16 cellular contexts compared by ENCODE assay signal in the genomic region with DNA sequence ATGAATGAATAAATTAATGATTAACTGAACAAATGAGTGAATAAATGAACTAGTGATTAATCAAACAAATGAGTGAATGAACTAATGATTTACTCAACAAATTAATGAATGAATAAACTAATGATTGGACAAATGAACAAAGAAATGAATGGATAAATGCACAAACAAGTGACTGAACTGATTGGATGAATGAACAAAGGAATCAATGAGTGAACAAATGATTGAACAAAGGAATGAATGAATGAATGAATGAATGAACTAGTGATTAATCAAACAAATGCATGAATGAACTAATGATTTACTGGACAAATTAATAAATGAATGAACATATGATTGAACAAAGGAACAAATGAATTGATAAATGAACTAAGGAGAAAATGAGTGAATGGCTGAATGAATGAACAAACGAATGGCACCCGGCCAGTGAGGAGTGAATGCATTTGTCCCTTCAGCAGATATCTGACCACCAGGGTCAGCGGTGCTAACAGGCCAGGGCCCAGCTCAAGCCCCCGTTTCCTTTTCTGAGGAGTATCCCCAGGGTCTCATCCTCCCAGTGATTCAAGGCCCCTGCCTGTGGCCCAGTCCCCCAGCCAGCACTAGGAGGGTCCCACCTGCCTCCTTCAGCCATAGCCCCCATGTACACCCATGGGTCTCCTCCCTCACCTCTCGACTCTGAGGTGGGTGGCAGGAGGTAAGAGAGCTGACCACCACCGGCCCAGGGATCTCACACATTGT. TPM values are rescaled to one million over a fixed set of nuclear protein-coding genes. Genes with fewer than 3 reads are reported as not detected.
DNase-seq lines count a peak whose midpoint lies in the region; ATAC-seq, FAIRE-seq and TF ChIP-seq lines count a peak whose summit lies in the region.
"Had no signal": no experiment of that assay in that cellular context is flagged by ENCODE, and none has a peak within 500 bp of the region (broad histone marks: within the 10 kb centered on the region; RNA-seq: fewer than 3 reads in every experiment).

No MANE protein-coding gene starts in this region.

- CTCF ChIA-PET in activated CD8-positive, alpha-beta memory T cell treated with anti-CD3 and anti-CD28 coated beads, Interleukin-2, amount 10 ng/mL, durations not matched to agents 7 days and 5 days (lab: Charles Lee) = no interaction called here

- peaks cover 7% of the 10 kb centered on the region for H3K4me1 Mint-ChIP-seq in activated CD8-positive, alpha-beta memory T cell treated with anti-CD3 and anti-CD28 coated beads, Interleukin-2, amount 10 ng/mL, durations not matched to agents 7 days and 5 days

- no peak overlapping the region for H3K27ac ChIP-seq in spleen
- H3K27ac ChIP-seq in esophagus squamous epithelium = no peak overlapping the region
- H3K27ac ChIP-seq: ascending aorta, C4-2B, HL-60, prostate gland, RWPE1 had no signal

- no peaks in the 10 kb centered on the region for H3K36me3 Mint-ChIP-seq in activated CD8-positive, alpha-beta memory T cell treated with anti-CD3 and anti-CD28 coated beads, Interleukin-2, amount 10 ng/mL, durations not matched to agents 7 days and 5 days

- H3K4me1 ChIP-seq in spleen (no peaks in the 10 kb centered on the region), esophagus squamous epithelium (peaks cover 0 to 7% (median 0%) of the 10 kb centered on the region in 3 donors)
- H3K4me1 ChIP-seq: ascending aorta, prostate gland had no signal

- intact Hi-C loops in spleen (cut with DNase I; ENCODE audit: low total_unique reads) (no loop called here), esophagus squamous epithelium (cut with DNase I) (no loop called here)

- ATAC-seq in activated CD8-positive, alpha-beta memory T cell treated with anti-CD3 and anti-CD28 coated beads, Interleukin-2, amount 10 ng/mL, durations not matched to agents 7 days and 5 days = no peak
- ATAC-seq: activated T-cell treated with anti-CD3 and anti-CD28 coated beads, Interleukin-2, amount 50 U/mL, for 72 hours had no signal

- DNase-seq in activated CD8-positive, alpha-beta memory T cell treated with anti-CD3 and anti-CD28 coated beads for 24 hours = peak; percentile 41
- no peak for DNase-seq in activated CD8-positive, alpha-beta memory T cell treated with anti-CD3 and anti-CD28 coated beads, Interleukin-2, amount 10 ng/mL, durations not matched to agents 7 days and 5 days
- DNase-seq in islet precursor cell (peak; percentile 21), spleen (peak; percentile 47), esophagus squamous epithelium (lab: John Stamatoyannopoulos, UW) (no peak), GM10266 (ENCODE audit: extremely low spot score) (no peak), NCI-H2107 treated with DMSO at 0.1 percent for 48 hours (lab: John Stamatoyannopoulos, UW; ENCODE audit: unreplicated experiment) (no peak)
- DNase-seq: KBM-7, NCI-H1105 treated with DMSO at 0.1 percent for 48 hours had no signal

- no peak overlapping the region for H3K27ac Mint-ChIP-seq in activated CD8-positive, alpha-beta memory T cell treated with anti-CD3 and anti-CD28 coated beads, Interleukin-2, amount 10 ng/mL, durations not matched to agents 7 days and 5 days
- H3K27ac Mint-ChIP-seq: activated T-cell treated with anti-CD3 and anti-CD28 coated beads, Interleukin-2, amount 50 U/mL, for 72 hours had no signal

- H3K9me3 Mint-ChIP-seq in activated CD8-positive, alpha-beta memory T cell treated with anti-CD3 and anti-CD28 coated beads, Interleukin-2, amount 10 ng/mL, durations not matched to agents 7 days and 5 days (ENCODE audit: low read depth) = no peaks in the 10 kb centered on the region
- H3K9me3 Mint-ChIP-seq: activated T-cell treated with anti-CD3 and anti-CD28 coated beads, Interleukin-2, amount 50 U/mL, for 72 hours had no signal

- H3K4me3 ChIP-seq in spleen (no peak overlapping the region), esophagus squamous epithelium (no peak overlapping the region)
- H3K4me3 ChIP-seq: ascending aorta, prostate gland had no signal

- H3K4me3 Mint-ChIP-seq in activated CD8-positive, alpha-beta memory T cell treated with anti-CD3 and anti-CD28 coated beads, Interleukin-2, amount 10 ng/mL, durations not matched to agents 7 days and 5 days = no peak overlapping the region
- H3K4me3 Mint-ChIP-seq: activated T-cell treated with anti-CD3 and anti-CD28 coated beads, Interleukin-2, amount 50 U/mL, for 72 hours had no signal

- H3K36me3 ChIP-seq in spleen = no peaks in the 10 kb centered on the region
- no peaks in the 10 kb centered on the region for H3K36me3 ChIP-seq in esophagus squamous epithelium
- H3K36me3 ChIP-seq: ascending aorta, prostate gland had no signal

- TF ChIP-seq CTCF in spleen (IDR thresholded peaks at IDR 0.05 in 8 of 11, conservative IDR thresholded peaks at IDR 0.05 in 3 of 11) (no peak), esophagus squamous epithelium (IDR thresholded peaks at IDR 0.05) (no peak), GM10266 (IDR thresholded peaks at IDR 0.05; ENCODE audit: control insufficient read depth, insufficient read depth, low read depth, missing control alignments) (no peak)

- no peaks in the 10 kb centered on the region for H3K27me3 Mint-ChIP-seq in activated CD8-positive, alpha-beta memory T cell treated with anti-CD3 and anti-CD28 coated beads, Interleukin-2, amount 10 ng/mL, durations not matched to agents 7 days and 5 days

- peak; percentile 28 for FAIRE-seq in TTC549 (lab: Jason Lieb, UNC)

- H3K27me3 ChIP-seq in spleen (replicated peaks in 1 of 7) (no peaks in the 10 kb centered on the region), esophagus squamous epithelium (no peaks in the 10 kb centered on the region)
- H3K27me3 ChIP-seq: ascending aorta had no signal

- TF ChIP-seq POLR2A in spleen (IDR thresholded peaks at IDR 0.05) (no peak), esophagus squamous epithelium (IDR thresholded peaks at IDR 0.05) (no peak)

- 82 to 87% (median 83%) methylated on average over 6 of the region's 6 CpGs for WGBS in spleen, 5 donors
- WGBS in esophagus squamous epithelium, 2 donors = 84 to 92% methylated on average over 4 of the region's 6 CpGs

- H3K9me3 ChIP-seq in spleen (no peaks in the 10 kb centered on the region), esophagus squamous epithelium (no peaks in the 10 kb centered on the region)
- H3K9me3 ChIP-seq: ascending aorta, prostate gland had no signal

RNA-seq across cellular contexts. Expression of a gene that starts 49.9 kb away (rescaled TPM):
- total RNA-seq in activated CD8-positive, alpha-beta memory T cell treated with anti-CD3 and anti-CD28 coated beads, Interleukin-2, amount 10 ng/mL, durations not matched to agents 7 days and 5 days = under 1 TPM; 0.30 to 0.50 TPM
- total RNA-seq in spleen = 1 to 10 TPM in 4 of 7 donors, under 1 TPM in 3; 0.37 to 3.6 (median 1.2) TPM
- polyA plus RNA-seq in spleen = under 1 TPM; 0.08 to 0.70 (median 0.11) TPM
- 1 to 10 TPM; 1.7 to 5.9 (median 2.8) TPM for total RNA-seq in esophagus squamous epithelium

Comparison
In these comparisons a context has a peak if more than half of its experiments do, and no peak if none do; other contexts are left out.
1. DNase-seq: peak in activated CD8-positive, alpha-beta memory T cell treated with anti-CD3 and anti-CD28 coated beads for 24 hours (single experiment), islet precursor cell (single experiment) and spleen (single experiment); none in activated CD8-positive, alpha-beta memory T cell treated with anti-CD3 and anti-CD28 coated beads, Interleukin-2, amount 10 ng/mL, durations not matched to agents 7 days and 5 days (single experiment), esophagus squamous epithelium (single experiment), GM10266 (single experiment) and NCI-H2107 treated with DMSO at 0.1 percent for 48 hours (single experiment).